Comparison of ENCODE assay signal across 2 cellular contexts in the genomic region with DNA sequence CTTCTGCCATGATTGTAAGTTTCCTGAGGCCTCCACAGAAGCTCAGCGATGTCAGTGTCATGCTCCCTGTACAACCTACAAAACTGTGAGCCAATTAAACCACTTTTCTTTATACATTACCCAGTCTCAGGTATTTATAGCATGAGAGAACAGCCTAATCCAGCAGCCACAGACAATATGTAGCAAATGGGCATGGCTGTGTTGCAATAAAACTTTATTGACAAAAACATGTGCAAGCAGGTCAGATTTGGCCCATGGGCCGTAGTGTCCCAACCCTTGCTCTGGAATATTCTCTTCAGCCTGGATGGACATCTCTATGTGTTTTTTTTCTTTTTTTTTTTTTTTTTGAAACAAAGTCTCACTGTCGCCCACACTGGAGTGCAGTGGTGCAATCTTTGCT.
TF ChIP-seq lines count a peak whose summit lies in the region.

No MANE protein-coding gene starts in this region.

TF ChIP-seq in HepG2, 621 proteins besides CTCF, POLR2A, EP300 and RAD21 (continued from another document):
- TF ChIP-seq, protein P1, sequence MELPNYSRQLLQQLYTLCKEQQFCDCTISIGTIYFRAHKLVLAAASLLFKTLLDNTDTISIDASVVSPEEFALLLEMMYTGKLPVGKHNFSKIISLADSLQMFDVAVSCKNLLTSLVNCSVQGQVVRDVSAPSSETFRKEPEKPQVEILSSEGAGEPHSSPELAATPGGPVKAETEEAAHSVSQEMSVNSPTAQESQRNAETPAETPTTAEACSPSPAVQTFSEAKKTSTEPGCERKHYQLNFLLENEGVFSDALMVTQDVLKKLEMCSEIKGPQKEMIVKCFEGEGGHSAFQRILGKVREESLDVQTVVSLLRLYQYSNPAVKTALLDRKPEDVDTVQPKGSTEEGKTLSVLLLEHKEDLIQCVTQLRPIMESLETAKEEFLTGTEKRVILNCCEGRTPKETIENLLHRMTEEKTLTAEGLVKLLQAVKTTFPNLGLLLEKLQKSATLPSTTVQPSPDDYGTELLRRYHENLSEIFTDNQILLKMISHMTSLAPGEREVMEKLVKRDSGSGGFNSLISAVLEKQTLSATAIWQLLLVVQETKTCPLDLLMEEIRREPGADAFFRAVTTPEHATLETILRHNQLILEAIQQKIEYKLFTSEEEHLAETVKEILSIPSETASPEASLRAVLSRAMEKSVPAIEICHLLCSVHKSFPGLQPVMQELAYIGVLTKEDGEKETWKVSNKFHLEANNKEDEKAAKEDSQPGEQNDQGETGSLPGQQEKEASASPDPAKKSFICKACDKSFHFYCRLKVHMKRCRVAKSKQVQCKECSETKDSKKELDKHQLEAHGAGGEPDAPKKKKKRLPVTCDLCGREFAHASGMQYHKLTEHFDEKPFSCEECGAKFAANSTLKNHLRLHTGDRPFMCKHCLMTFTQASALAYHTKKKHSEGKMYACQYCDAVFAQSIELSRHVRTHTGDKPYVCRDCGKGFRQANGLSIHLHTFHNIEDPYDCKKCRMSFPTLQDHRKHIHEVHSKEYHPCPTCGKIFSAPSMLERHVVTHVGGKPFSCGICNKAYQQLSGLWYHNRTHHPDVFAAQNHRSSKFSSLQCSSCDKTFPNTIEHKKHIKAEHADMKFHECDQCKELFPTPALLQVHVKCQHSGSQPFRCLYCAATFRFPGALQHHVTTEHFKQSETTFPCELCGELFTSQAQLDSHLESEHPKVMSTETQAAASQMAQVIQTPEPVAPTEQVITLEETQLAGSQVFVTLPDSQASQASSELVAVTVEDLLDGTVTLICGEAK (IDR thresholded peaks at IDR 0.05), result peak; percentile 65
- TF ChIP-seq, protein P1 (CRISPR knock-in tag; IDR thresholded peaks at IDR 0.05), result peak; percentile 99
- TF ChIP-seq XBP1 (CRISPR knock-in tag; IDR thresholded peaks at IDR 0.05), result no peak
TF ChIP-seq in HepG2: peak in this region for 2.

TF ChIP-seq in GM12878, 131 proteins besides CTCF, POLR2A, EP300 and RAD21:
- TF ChIP-seq, protein P1 (IDR thresholded peaks at IDR 0.05; ENCODE audit: borderline replicate concordance), result peak; percentile 90
- TF ChIP-seq RELA (IDR thresholded peaks at IDR 0.05; ENCODE audit: borderline replicate concordance, partially characterized antibody) (no peak), CREM (IDR thresholded peaks at IDR 0.05; ENCODE audit: low read depth) (no peak)
